8 cellular contexts compared by ENCODE assay signal in the genomic region with DNA sequence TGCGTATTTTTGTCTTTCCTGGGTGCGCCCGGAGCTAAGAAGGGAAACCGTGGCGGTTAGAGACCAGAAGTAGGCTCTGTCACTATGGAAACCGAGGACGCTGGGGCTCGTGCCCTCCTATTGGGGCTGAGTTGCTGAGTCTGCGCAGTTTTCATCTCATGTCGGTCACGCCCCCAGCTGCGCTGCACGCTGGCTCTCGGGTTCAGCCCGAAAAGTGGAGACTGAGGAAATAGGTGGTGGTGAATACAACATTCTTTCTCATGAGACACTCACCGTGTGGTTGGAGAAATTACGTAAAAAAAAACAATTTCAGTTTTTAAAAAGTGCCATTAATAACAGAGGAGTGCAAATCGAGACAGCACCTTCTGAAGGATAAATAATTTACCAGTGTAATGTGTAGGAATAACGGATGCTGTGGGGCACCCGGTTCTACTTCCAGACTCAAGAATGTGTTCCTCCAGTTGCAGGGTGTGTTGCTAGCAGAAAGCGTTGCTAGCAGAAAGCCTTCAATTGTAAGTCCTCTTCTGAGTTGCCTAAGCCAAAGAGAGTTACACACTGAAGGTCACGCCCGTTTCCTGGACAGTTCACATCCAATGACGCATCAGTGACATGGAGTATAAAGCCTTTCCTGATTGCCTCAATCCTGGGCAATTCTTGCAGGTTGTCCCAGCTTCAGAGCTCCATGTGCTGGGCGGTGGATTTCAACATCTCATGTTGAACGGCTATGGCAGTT. TPM values are rescaled to one million over a fixed set of nuclear protein-coding genes. Genes with fewer than 3 reads are reported as not detected.
DNase-seq lines count a peak whose midpoint lies in the region; ATAC-seq and TF ChIP-seq lines count a peak whose summit lies in the region.

No MANE protein-coding gene starts in this region.

- H3K4me1 Mint-ChIP-seq in chondrocyte (ENCODE audit: low read depth), result peaks cover 16% of the 10 kb centered on the region

- TF ChIP-seq CTCF in chondrocyte (IDR thresholded peaks at IDR 0.05), result no peak

- peaks cover 24% of the 10 kb centered on the region for H3K27me3 Mint-ChIP-seq in chondrocyte (ENCODE audit: low read depth)

- peak; percentile 96 for DNase-seq in AG08396 (ENCODE audit: low spot score)
- DNase-seq in NCI-H446 (lab: John Stamatoyannopoulos, UW), result peak; percentile 54 to 87
- DNase-seq in activated CD4-positive, alpha-beta T cell treated with anti-CD3 and anti-CD28 coated beads for 1 hour, result peak; percentile 81
- DNase-seq in chondrocyte (ENCODE audit: low spot score), result no peak
- DNase-seq in kidney glomerular epithelial cell (lab: John Stamatoyannopoulos, UW), result peak; percentile 94
- DNase-seq in stimulated activated CD4-positive, alpha-beta T cell treated with anti-CD3 and anti-CD28 coated beads, Interleukin-15, amount 100 ng/mL, for 48 hours (ENCODE audit: low read depth in 2 of 2), result peak; percentile 82 to 87

- H3K36me3 Mint-ChIP-seq in chondrocyte (ENCODE audit: low read depth), result no peaks in the 10 kb centered on the region

- H3K27ac Mint-ChIP-seq in chondrocyte (ENCODE audit: unreplicated experiment), result peak overlapping the region; percentile 89

- peaks cover 4% of the 10 kb centered on the region for H3K9me3 Mint-ChIP-seq in chondrocyte (ENCODE audit: low read depth)

- ATAC-seq in GM19035 (IDR thresholded peaks at IDR 0.05; ENCODE audit: unreplicated experiment) (peak; percentile 90), HG03378 (IDR thresholded peaks at IDR 0.05; ENCODE audit: unreplicated experiment) (peak; percentile 85)

- H3K4me3 Mint-ChIP-seq in chondrocyte (ENCODE audit: unreplicated experiment), result peak overlapping the region; percentile 87

RNA-seq across cellular contexts. Expression of a gene that starts 20.4 kb away (rescaled TPM):
- total RNA-seq in chondrocyte, result 47.6 to 60.3 TPM (median 59.2 TPM) in 3 replicates

RNA-seq across cellular contexts. Expression of a gene that starts 26.6 kb away (rescaled TPM):
- 60.3 to 68.4 TPM (median 62.0 TPM) in 3 replicates for total RNA-seq in chondrocyte

RNA-seq across cellular contexts. Expression of a gene that starts 41.6 kb away (rescaled TPM):
- 0.17 to 0.26 TPM in 2 of 3 replicates, not detected in the other for total RNA-seq in chondrocyte
